In genomic region chr11:12380565-12381325, GRCh38 we compare ENCODE assay signal across 14 cellular contexts.
"Had no signal": no experiment of that assay in that cellular context is flagged by ENCODE, and none has a peak within 500 bp of the region (broad histone marks: within the 10 kb centered on the region; RNA-seq: fewer than 3 reads in every experiment).

No MANE protein-coding gene starts in this region.

- H3K27me3 ChIP-seq: cardiac muscle cell, colonic mucosa, ovary, tibial artery had no signal

- ATAC-seq: activated CD4-positive, alpha-beta T cell treated with anti-CD3 and anti-CD28 coated beads for 36 hours; activated naive CD8-positive, alpha-beta T cell treated with anti-CD3 and anti-CD28 coated beads, Interleukin-2, amount 50 U/mL, for 24 hours; T-cell had no signal

- H3K9me3 ChIP-seq: colonic mucosa, ovary, tibial artery had no signal

- H3K36me3 ChIP-seq: cardiac muscle cell, colonic mucosa, ovary, WERI-Rb-1 had no signal

- H3K4me1 ChIP-seq: colonic mucosa had no signal

- DNase-seq: activated CD4-positive, alpha-beta T cell treated with anti-CD3 and anti-CD28 coated beads for 36 hours; activated naive CD4-positive, alpha-beta T cell treated with Interleukin-2 at 50 U/mL for 16 hours; activated naive CD8-positive, alpha-beta T cell treated with anti-CD3 and anti-CD28 coated beads, Interleukin-2, amount 50 U/mL, for 24 hours; colonic mucosa; nephron progenitor cell; ovary; T-cell; T1000; tibial artery; WERI-Rb-1 had no signal

- H3K27ac ChIP-seq: cardiac muscle cell, colonic mucosa, ovary, tibial artery, WERI-Rb-1 had no signal

- FAIRE-seq: astrocyte, endothelial cell of umbilical vein had no signal

- H3K4me3 ChIP-seq: cardiac muscle cell, colonic mucosa, ovary, skin epidermis, tibial artery had no signal
